In the genomic region with DNA sequence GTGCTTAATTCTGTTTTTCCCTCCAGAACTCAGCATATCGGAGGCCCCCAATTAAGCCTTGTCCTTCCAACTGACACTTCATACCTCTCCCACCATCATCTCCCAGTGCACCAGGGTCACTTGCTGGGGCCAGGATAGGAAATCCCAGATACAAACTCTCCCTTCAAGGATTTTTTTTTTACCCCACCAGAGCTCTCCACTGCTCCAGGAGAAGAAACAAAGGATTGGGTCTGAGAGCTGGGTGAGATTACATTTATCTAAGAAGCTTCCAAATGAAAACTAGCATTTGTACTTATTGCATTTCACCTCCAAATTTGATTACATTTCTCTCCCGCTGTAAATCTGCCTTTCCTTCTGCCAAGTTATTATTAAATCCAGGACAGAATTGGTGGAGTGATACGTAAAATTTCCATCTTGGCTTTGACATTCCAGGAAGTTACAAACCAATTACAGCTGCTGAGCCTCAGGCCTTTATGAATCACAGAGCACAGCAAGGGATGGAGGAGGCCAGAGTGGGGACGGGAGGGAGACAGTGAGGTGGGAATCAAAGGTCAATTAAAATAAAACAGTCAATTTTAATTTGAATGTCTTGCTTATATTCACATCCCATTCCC, we compare ENCODE assay signal across 30 cellular contexts.
A peak's percentile ranks its signal among the peaks of the same experiment; 100 is the strongest.
DNase-seq lines count a peak whose midpoint lies in the region; ATAC-seq and TF ChIP-seq lines count a peak whose summit lies in the region.
"Had no signal": no experiment of that assay in that cellular context is flagged by ENCODE, and none has a peak within 500 bp of the region (broad histone marks: within the 10 kb centered on the region; RNA-seq: fewer than 3 reads in every experiment).

No MANE protein-coding gene starts in this region.

- ATAC-seq in T-helper 17 cell: no peak
- ATAC-seq: K562; lower lobe of right lung; stimulated activated naive CD8-positive, alpha-beta T cell treated with anti-CD3 and anti-CD28 coated beads, Interleukin-15, amount 100 ng/mL, for 72 hours had no signal

- H3K27me3 Mint-ChIP-seq in T-helper 17 cell: peaks cover 39% of the 10 kb centered on the region

- no peak for TF ChIP-seq CTCF in AG09309 (IDR thresholded peaks at IDR 0.05; ENCODE audit: control insufficient read depth, insufficient read depth, low read depth, low read length, missing control alignments)

- H3K27ac Mint-ChIP-seq in T-helper 17 cell: no peak overlapping the region
- H3K27ac Mint-ChIP-seq: activated naive CD8-positive, alpha-beta T cell; stimulated activated naive CD8-positive, alpha-beta T cell treated with anti-CD3 and anti-CD28 coated beads, Interleukin-15, amount 100 ng/mL, for 72 hours; T-helper 1 cell treated with Interleukin-12 subunit alpha and Interleukin-12 subunit beta and Interleukin-4 antibody, amounts not matched to agents 30 μg/mL and 1 μg/mL, for 36 hours had no signal

- no peaks in the 10 kb centered on the region for H3K9me3 ChIP-seq in T-helper 17 cell (ENCODE audit: control insufficient read depth, low read length, poor library complexity, severe bottlenecking)
- H3K9me3 ChIP-seq: esophagus muscularis mucosa, HAP-1, lower lobe of right lung, MG63, ovary, tibial nerve had no signal

- DNase-seq in AG09309 (ENCODE audit: low read depth) (peak; percentile 39), ELR (ENCODE audit: low read depth) (peak; percentile 12), RPMI7951 (ENCODE audit: low read depth) (peak; percentile 63), fibroblast of peridontal ligament (ENCODE audit: extremely low read depth) (peak; percentile 15), DMS79 (lab: John Stamatoyannopoulos, UW) (no peak), GM19238 (ENCODE audit: insufficient read length, low spot score) (no peak), T-helper 17 cell (no peak)
- no peak for DNase-seq in activated CD8-positive, alpha-beta memory T cell treated with anti-CD3 and anti-CD28 coated beads, Interleukin-2, amount 50 U/mL, for 48 hours
- DNase-seq: activated CD4-positive, alpha-beta T cell treated with anti-CD3 and anti-CD28 coated beads for 1 hour; activated effector memory CD4-positive, alpha-beta T cell treated with Interleukin-2 at 50 U/mL for 16 hours; aorta; Calu3; lower lobe of right lung; MG63; NCI-H1417; NCI-H2081; NCI-H2227 treated with DMSO at 0.1 percent for 48 hours; NCI-H526 treated with DMSO at 0.1 percent for 48 hours; ovary; RPMI8226; stimulated activated CD4-positive, alpha-beta T cell treated with anti-CD3 and anti-CD28 coated beads, Interleukin-1b, Interleukin-23, amount 100 ng/mL, for 48 hours; stimulated activated CD8-positive, alpha-beta memory T cell treated with anti-CD3 and anti-CD28 coated beads, Interleukin-4, amount 100 ng/mL, for 48 hours; stimulated activated naive CD8-positive, alpha-beta T cell treated with anti-CD3 and anti-CD28 coated beads, Interleukin-15, amount 100 ng/mL, for 72 hours had no signal

- H3K4me3 Mint-ChIP-seq in T-helper 17 cell: no peak overlapping the region
- H3K4me3 Mint-ChIP-seq: activated naive CD8-positive, alpha-beta T cell; stimulated activated naive CD8-positive, alpha-beta T cell treated with anti-CD3 and anti-CD28 coated beads, Interleukin-15, amount 100 ng/mL, for 72 hours; T-helper 1 cell treated with Interleukin-12 subunit alpha and Interleukin-12 subunit beta and Interleukin-4 antibody, amounts not matched to agents 30 μg/mL and 1 μg/mL, for 36 hours had no signal

- no peak overlapping the region for H3K4me3 ChIP-seq in AG09309 (ENCODE audit: control insufficient read depth, low read depth, low read length)
- H3K4me3 ChIP-seq: coronary artery, esophagus muscularis mucosa, HAP-1, K562, lower lobe of right lung, MG63, ovary, tibial nerve had no signal

- H3K36me3 Mint-ChIP-seq in T-helper 17 cell (ENCODE audit: low read depth): no peaks in the 10 kb centered on the region
- H3K36me3 Mint-ChIP-seq: activated naive CD8-positive, alpha-beta T cell had no signal

- no peaks in the 10 kb centered on the region for H3K4me1 Mint-ChIP-seq in T-helper 17 cell
- H3K4me1 Mint-ChIP-seq: stimulated activated naive CD8-positive, alpha-beta T cell treated with anti-CD3 and anti-CD28 coated beads, Interleukin-15, amount 100 ng/mL, for 72 hours had no signal

Comparison
In these comparisons a context has a peak if more than half of its experiments do, and no peak if none do; other contexts are left out.
1. DNase-seq: peak in AG09309 (single experiment), ELR (single experiment), RPMI7951 (single experiment) and fibroblast of peridontal ligament (single experiment); none in DMS79 (single experiment), activated CD8-positive, alpha-beta memory T cell treated with anti-CD3 and anti-CD28 coated beads, Interleukin-2, amount 50 U/mL, for 48 hours (single experiment), GM19238 (single experiment) and T-helper 17 cell (0 of 3).